ENCODE assay signal across 14 cellular contexts in genomic region chr18:23870963-23871362, GRCh38.
A peak's percentile ranks its signal among the peaks of the same experiment; 100 is the strongest.
DNase-seq lines count a peak whose midpoint lies in the region; ATAC-seq, FAIRE-seq and TF ChIP-seq lines count a peak whose summit lies in the region.
"Had no signal": no experiment of that assay in that cellular context is flagged by ENCODE, and none has a peak within 500 bp of the region (broad histone marks: within the 10 kb centered on the region; RNA-seq: fewer than 3 reads in every experiment).

No MANE protein-coding gene starts in this region.

- H3K4me1 Mint-ChIP-seq in T-helper 2 cell treated with Interferon-gamma antibody and Interleukin-4, amounts not matched to agents 5 μg/mL and 100 μg/mL, for 36 hours (ENCODE audit: low read depth), result peaks cover 45% of the 10 kb centered on the region

- peak overlapping the region; percentile 95 for H3K27ac ChIP-seq in mammary epithelial cell (ENCODE audit: insufficient read depth, low read depth, low read length)
- peak overlapping the region; percentile 62 to 77 for H3K27ac ChIP-seq in small intestine (ENCODE audit: low read depth in 1 of 2, low read length in 1 of 2)
- H3K27ac ChIP-seq: tibial nerve had no signal

- no peaks in the 10 kb centered on the region for H3K9me3 ChIP-seq in Loucy (ENCODE audit: insufficient read depth, low read depth, low read length)
- H3K9me3 ChIP-seq in mammary epithelial cell (replicated peaks; ENCODE audit: insufficient read depth, low read length), result no peaks in the 10 kb centered on the region
- no peaks in the 10 kb centered on the region for H3K9me3 ChIP-seq in small intestine (ENCODE audit: control insufficient read depth, low read depth)
- H3K9me3 ChIP-seq: tibial nerve had no signal

- no peak for DNase-seq in T-helper 2 cell treated with Interferon-gamma antibody and Interleukin-4, amounts not matched to agents 5 μg/mL and 100 μg/mL, for 36 hours (ENCODE audit: low spot score)
- DNase-seq in T-helper 2 cell, result no peak
- DNase-seq in mammary epithelial cell, result no peak
- DNase-seq in small intestine, result peak; percentile 85
- DNase-seq in COLO668 (lab: John Stamatoyannopoulos, UW; ENCODE audit: unreplicated experiment), result no peak
- DNase-seq in Ammon's horn (ENCODE audit: low spot score), result no peak
- DNase-seq: DMS 273 treated with DMSO at 0.1 percent for 48 hours, NCI-H2227 treated with DMSO at 0.1 percent for 48 hours had no signal

- ATAC-seq in HG03025 (IDR thresholded peaks at IDR 0.05; ENCODE audit: low FRiP score, unreplicated experiment), result no peak
- ATAC-seq: Panc1 had no signal

- no peak overlapping the region for H2AFZ ChIP-seq in Loucy (ENCODE audit: low read length)
- no peak overlapping the region for H2AFZ ChIP-seq in mammary epithelial cell (ENCODE audit: low read depth, low read length)

- peak; percentile 90 for FAIRE-seq in small intestine (lab: Jason Lieb, UNC)

- H3F3A ChIP-seq in Loucy (ENCODE audit: low read depth), result no peaks in the 10 kb centered on the region

- no peak for TF ChIP-seq CTCF in Loucy (conservative IDR thresholded peaks at IDR 0.05; ENCODE audit: low read length)
- TF ChIP-seq CTCF in mammary epithelial cell (conservative IDR thresholded peaks at IDR 0.05 in 1 of 2, IDR thresholded peaks at IDR 0.05 in 1 of 2; ENCODE audit: extremely low read depth in 1 of 2, insufficient read depth in 1 of 2, low read depth in 1 of 2, low read length in 2 of 2), result no peak

- H3K36me3 ChIP-seq in Loucy (ENCODE audit: insufficient read depth, low read length) (no peaks in the 10 kb centered on the region), mammary epithelial cell (ENCODE audit: insufficient read depth, low read length) (peaks cover 6% of the 10 kb centered on the region), small intestine (ENCODE audit: control insufficient read depth in 2 of 2, insufficient read depth in 2 of 2, low read length in 2 of 2) (no peaks in the 10 kb centered on the region)

- H3K9me2 ChIP-seq in Loucy (replicated peaks; ENCODE audit: low read depth, low read length), result no peaks in the 10 kb centered on the region

- H3K27ac Mint-ChIP-seq in T-helper 2 cell treated with Interferon-gamma antibody and Interleukin-4, amounts not matched to agents 5 μg/mL and 100 μg/mL, for 36 hours, result no peak overlapping the region
- H3K27ac Mint-ChIP-seq: dendritic cell treated with granulocyte-macrophage colony-stimulating factor and Interleukin-4, amounts not matched to agents 40 ng/mL and 50 ng/mL, for 4 days; mesothelial cell of epicardium had no signal

- H3K9ac ChIP-seq in Loucy (ENCODE audit: low read depth, low read length, poor library complexity, severe bottlenecking), result peak overlapping the region; percentile 33
- H3K9ac ChIP-seq in mammary epithelial cell (ENCODE audit: insufficient read depth, low read length), result peak overlapping the region; percentile 96

- H3K36me3 Mint-ChIP-seq in T-helper 2 cell treated with Interferon-gamma antibody and Interleukin-4, amounts not matched to agents 5 μg/mL and 100 μg/mL, for 36 hours (ENCODE audit: low read depth), result peaks cover 1% of the 10 kb centered on the region
- H3K36me3 Mint-ChIP-seq: mesothelial cell of epicardium had no signal

- no peaks in the 10 kb centered on the region for H4K20me1 ChIP-seq in Loucy (ENCODE audit: insufficient read depth, low read length, poor library complexity, severe bottlenecking)
- no peaks in the 10 kb centered on the region for H4K20me1 ChIP-seq in mammary epithelial cell (ENCODE audit: insufficient read depth, low read length)

- H3K79me2 ChIP-seq in Loucy (ENCODE audit: insufficient read depth, low read length), result no peaks in the 10 kb centered on the region
- peaks cover 32% of the 10 kb centered on the region for H3K79me2 ChIP-seq in mammary epithelial cell (ENCODE audit: insufficient read depth, low read length)

- H3K4me2 ChIP-seq in Loucy (ENCODE audit: low read depth, low read length, poor library complexity, severe bottlenecking) (peak overlapping the region; percentile 64), mammary epithelial cell (ENCODE audit: insufficient read depth, low read depth, low read length) (peak overlapping the region; percentile 61)

- in situ Hi-C loops in mammary epithelial cell (cut with MboI; ENCODE audit: low sequenced_read_pairs in 2 of 2), result loop anchor here in 1 of 2 donors (5.0 kb wide), 1 partner anchor 34 kb away; no protein-coding TSS in a partner anchor

- CTCF ChIA-PET in mammary epithelial cell (lab: Charles Lee; ENCODE audit: low non-redundant PET), result no interaction called here

- H3K27me3 ChIP-seq in Loucy (ENCODE audit: insufficient read depth, low read length, poor library complexity, severe bottlenecking) (no peaks in the 10 kb centered on the region), mammary epithelial cell (ENCODE audit: insufficient read depth, low read length) (no peaks in the 10 kb centered on the region), small intestine (ENCODE audit: control insufficient read depth in 2 of 2, insufficient read depth in 2 of 2, low read length in 2 of 2) (peaks cover 0 to 2% of the 10 kb centered on the region in 2 donors)
- H3K27me3 ChIP-seq: tibial nerve had no signal

- H3K4me3 Mint-ChIP-seq in T-helper 2 cell treated with Interferon-gamma antibody and Interleukin-4, amounts not matched to agents 5 μg/mL and 100 μg/mL, for 36 hours, result peak overlapping the region; percentile 54
- H3K4me3 Mint-ChIP-seq: dendritic cell treated with granulocyte-macrophage colony-stimulating factor and Interleukin-4, amounts not matched to agents 40 ng/mL and 50 ng/mL, for 4 days; mesothelial cell of epicardium had no signal

- intact Hi-C loops in mammary epithelial cell (cut with micrococcal nuclease), result loop anchor here (5.0 kb wide), 1 partner anchor 249 kb away; no protein-coding TSS in a partner anchor

- H3K27me3 Mint-ChIP-seq in T-helper 2 cell treated with Interferon-gamma antibody and Interleukin-4, amounts not matched to agents 5 μg/mL and 100 μg/mL, for 36 hours (ENCODE audit: low read depth), result peaks cover 30% of the 10 kb centered on the region
- H3K27me3 Mint-ChIP-seq: dendritic cell treated with granulocyte-macrophage colony-stimulating factor and Interleukin-4, amounts not matched to agents 40 ng/mL and 50 ng/mL, for 4 days had no signal

- no peaks in the 10 kb centered on the region for H3K9me3 Mint-ChIP-seq in T-helper 2 cell treated with Interferon-gamma antibody and Interleukin-4, amounts not matched to agents 5 μg/mL and 100 μg/mL, for 36 hours
- H3K9me3 Mint-ChIP-seq: dendritic cell treated with granulocyte-macrophage colony-stimulating factor and Interleukin-4, amounts not matched to agents 40 ng/mL and 50 ng/mL, for 4 days; mesothelial cell of epicardium had no signal

- H3K4me3 ChIP-seq in Loucy (ENCODE audit: low read length, poor library complexity, severe bottlenecking) (peak overlapping the region; percentile 21), mammary epithelial cell (replicated peaks in 1 of 3; ENCODE audit: insufficient read depth in 1 of 3, low read depth in 2 of 3, low read length in 3 of 3) (peak overlapping the region in 1 of 3 experiments; percentile 8), small intestine (ENCODE audit: low read depth in 1 of 2, low read length in 2 of 2) (no peak overlapping the region)
- H3K4me3 ChIP-seq: tibial nerve had no signal

- WGBS in mammary epithelial cell (ENCODE audit: low coverage, missing lambda C conversion rate), result 23% methylated on average over 5 of the region's 5 CpGs
- WGBS in small intestine, 3 donors, result 15 to 40% (median 24%) methylated on average over 5 of the region's 5 CpGs

- BruUV-seq in mammary epithelial cell (replicated peaks; lab: Mats Ljungman, UMichigan), result no TSS peak

- dilution Hi-C loops in mammary epithelial cell (cut with HindIII; ENCODE audit: low sequenced_read_pairs), result no loop called here

- peaks cover 29% of the 10 kb centered on the region for H3K4me1 ChIP-seq in Loucy (ENCODE audit: insufficient read depth, low read length, poor library complexity, severe bottlenecking)
- H3K4me1 ChIP-seq in mammary epithelial cell (ENCODE audit: insufficient read depth, low read length), result peaks cover 28% of the 10 kb centered on the region
- peaks cover 4 to 5% of the 10 kb centered on the region in 2 donors for H3K4me1 ChIP-seq in small intestine (ENCODE audit: control insufficient read depth in 2 of 2, insufficient read depth in 1 of 2, low read depth in 1 of 2, low read length in 1 of 2)
